In the genomic region with DNA sequence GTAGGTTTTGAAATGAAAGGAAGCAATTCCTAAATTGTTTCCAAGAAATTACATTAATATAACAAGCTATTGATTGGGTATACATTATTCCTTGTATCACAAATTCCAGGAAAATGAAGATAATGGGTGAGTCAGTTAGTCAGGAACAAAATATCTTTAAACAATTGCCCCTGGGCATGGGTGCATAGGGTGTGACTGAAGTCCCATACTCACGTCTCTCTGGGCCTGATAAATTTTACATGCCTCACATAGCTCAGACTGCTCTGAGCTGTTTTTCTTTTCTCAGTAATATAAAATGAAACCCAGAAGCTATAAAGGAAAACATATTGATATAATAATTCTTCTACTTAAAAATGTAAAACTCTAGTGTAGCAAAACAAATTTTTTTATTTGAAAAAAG, we compare ENCODE assay signal across 23 cellular contexts.
DNase-seq lines count a peak whose midpoint lies in the region; ATAC-seq and TF ChIP-seq lines count a peak whose summit lies in the region.
"Had no signal": no experiment of that assay in that cellular context is flagged by ENCODE, and none has a peak within 500 bp of the region (broad histone marks: within the 10 kb centered on the region; RNA-seq: fewer than 3 reads in every experiment).

No MANE protein-coding gene starts in this region.

- POLR2A ChIA-PET in T-cell (lab: Charles Lee): interaction anchor here in 1 of 2 donors (0.6 kb wide), 1 partner anchor 87 kb away, joined by 8 read pairs; no protein-coding TSS in a partner anchor

- no peak for TF ChIP-seq CTCF in mesothelial cell of epicardium (IDR thresholded peaks at IDR 0.05; ENCODE audit: unreplicated experiment)

- H3K27me3 Mint-ChIP-seq in mesothelial cell of epicardium (ENCODE audit: low read depth) (no peaks in the 10 kb centered on the region), T-cell (no peaks in the 10 kb centered on the region)
- H3K27me3 Mint-ChIP-seq: activated naive CD4-positive, alpha-beta T cell treated with anti-CD3 and anti-CD28 coated beads, Interleukin-2, amount 50 U/mL, for 24 hours; memory B cell had no signal

- DNase-seq in Daoy (ENCODE audit: low read depth) (peak; percentile 5), OCI-M1 (lab: John Stamatoyannopoulos, UW) (peak; percentile 35), dermis blood vessel endothelial cell (peak; percentile 13), mesothelial cell of epicardium (ENCODE audit: low spot score in 2 of 2, unreplicated experiment in 2 of 2) (no peak), inferior parietal cortex (ENCODE audit: extremely low spot score) (no peak), NCI-H1048 (lab: John Stamatoyannopoulos, UW) (no peak), T-cell (no peak), NCI-H2107 treated with DMSO at 0.1 percent for 48 hours (lab: John Stamatoyannopoulos, UW; ENCODE audit: unreplicated experiment) (no peak)
- DNase-seq: activated CD4-positive, alpha-beta T cell treated with anti-CD3 and anti-CD28 coated beads for 4 hours; GDM1; H7; immature natural killer cell; KBM-7; MV-4-11; natural killer cell; NCI-H2029 treated with DMSO at 0.1 percent for 48 hours; NCI-H446 treated with DMSO at 0.1 percent for 48 hours; sigmoid colon; T-helper 1 cell had no signal

- H3K4me3 Mint-ChIP-seq in mesothelial cell of epicardium: no peak overlapping the region
- H3K4me3 Mint-ChIP-seq in T-cell: no peak overlapping the region
- H3K4me3 Mint-ChIP-seq: activated naive CD4-positive, alpha-beta T cell treated with anti-CD3 and anti-CD28 coated beads, Interleukin-2, amount 50 U/mL, for 24 hours; activated T-helper 1 cell treated with anti-CD3 and anti-CD28 coated beads, Interleukin-12 subunit alpha, Interleukin-12 subunit beta, Interleukin-2, Interleukin-4 antibody, amounts not matched to agents 30 ng/mL and 10 ng/mL and 1 ng/mL, durations not matched to agents 14 hours and 24 hours and 36 hours; immature natural killer cell; memory B cell; natural killer cell; stimulated activated effector memory CD8-positive, alpha-beta T cell treated with anti-CD3 and anti-CD28 coated beads, Interleukin-12 subunit alpha, Interleukin-12 subunit beta, amount 100 ng/mL, for 72 hours had no signal

- H3K36me3 Mint-ChIP-seq in mesothelial cell of epicardium: peaks cover 10% of the 10 kb centered on the region
- H3K36me3 Mint-ChIP-seq in T-cell: peaks cover 41% of the 10 kb centered on the region
- H3K36me3 Mint-ChIP-seq: natural killer cell had no signal

- CTCF ChIA-PET in T-cell (lab: Charles Lee): interaction anchor here in 1 of 2 donors (0.6 kb wide), 1 partner anchor 38 kb away, joined by 4 read pairs; no protein-coding TSS in a partner anchor

- H3K4me1 Mint-ChIP-seq in mesothelial cell of epicardium (peaks cover 11% of the 10 kb centered on the region), T-cell (peaks cover 11 to 16% (median 12%) of the 10 kb centered on the region in 3 donors)

- H3K9me3 Mint-ChIP-seq in mesothelial cell of epicardium (peaks cover 6% of the 10 kb centered on the region), T-cell (no peaks in the 10 kb centered on the region)
- H3K9me3 Mint-ChIP-seq: activated naive CD4-positive, alpha-beta T cell treated with anti-CD3 and anti-CD28 coated beads, Interleukin-2, amount 50 U/mL, for 24 hours; immature natural killer cell; natural killer cell; stimulated activated effector memory CD8-positive, alpha-beta T cell treated with anti-CD3 and anti-CD28 coated beads, Interleukin-12 subunit alpha, Interleukin-12 subunit beta, amount 100 ng/mL, for 72 hours had no signal

- peak overlapping the region; percentile 84 for H3K27ac Mint-ChIP-seq in mesothelial cell of epicardium
- H3K27ac Mint-ChIP-seq in T-cell: no peak overlapping the region
- H3K27ac Mint-ChIP-seq: activated naive CD4-positive, alpha-beta T cell treated with anti-CD3 and anti-CD28 coated beads, Interleukin-2, amount 50 U/mL, for 24 hours; activated T-helper 1 cell treated with anti-CD3 and anti-CD28 coated beads, Interleukin-12 subunit alpha, Interleukin-12 subunit beta, Interleukin-2, Interleukin-4 antibody, amounts not matched to agents 30 ng/mL and 10 ng/mL and 1 ng/mL, durations not matched to agents 14 hours and 24 hours and 36 hours; immature natural killer cell; natural killer cell; stimulated activated effector memory CD8-positive, alpha-beta T cell treated with anti-CD3 and anti-CD28 coated beads, Interleukin-12 subunit alpha, Interleukin-12 subunit beta, amount 100 ng/mL, for 72 hours had no signal

- ATAC-seq in T-cell (replicated peaks in 1 of 4): no peak
- ATAC-seq: natural killer cell; stimulated activated effector memory CD8-positive, alpha-beta T cell treated with anti-CD3 and anti-CD28 coated beads, Interleukin-12 subunit alpha, Interleukin-12 subunit beta, amount 100 ng/mL, for 72 hours had no signal

Comparison
In these comparisons a context has a peak if more than half of its experiments do, and no peak if none do; other contexts are left out.
1. DNase-seq: peak in Daoy (single experiment), OCI-M1 (single experiment) and dermis blood vessel endothelial cell (single experiment); none in mesothelial cell of epicardium (0 of 2), inferior parietal cortex (single experiment), NCI-H1048 (single experiment), T-cell (0 of 34) and NCI-H2107 treated with DMSO at 0.1 percent for 48 hours (single experiment).